18 cellular contexts compared by ENCODE assay signal in the genomic region with DNA sequence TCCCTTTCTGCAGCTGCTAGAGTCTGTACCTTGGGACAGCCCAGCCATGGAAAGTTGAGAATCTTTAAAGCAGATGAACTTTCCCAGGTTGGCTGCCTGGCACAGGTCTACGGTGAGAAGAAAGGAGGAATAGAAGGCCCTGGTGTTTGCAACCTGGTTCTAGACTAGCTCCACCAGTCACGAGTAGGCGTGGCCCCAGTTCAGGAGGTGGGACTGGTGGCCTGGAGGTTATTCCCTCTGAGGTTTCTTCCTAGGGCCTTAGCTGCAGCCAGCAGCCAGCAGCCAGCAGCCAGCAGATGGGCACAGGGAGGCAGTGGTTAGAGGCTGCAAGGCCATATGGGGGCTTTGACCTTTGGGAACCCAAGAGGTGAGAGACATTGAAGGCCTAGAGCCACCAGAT. TPM values are rescaled to one million over a fixed set of nuclear protein-coding genes. Genes with fewer than 3 reads are reported as not detected.
DNase-seq lines count a peak whose midpoint lies in the region; ATAC-seq and TF ChIP-seq lines count a peak whose summit lies in the region.
"Had no signal": no experiment of that assay in that cellular context is flagged by ENCODE, and none has a peak within 500 bp of the region (broad histone marks: within the 10 kb centered on the region; RNA-seq: fewer than 3 reads in every experiment).

No MANE protein-coding gene starts in this region.

- no peak overlapping the region for H3K4me3 ChIP-seq in osteoblast (ENCODE audit: insufficient read depth, low read length)
- H3K4me3 ChIP-seq: BLaER1, GM23248 had no signal

- H3K27me3 Mint-ChIP-seq in stimulated activated memory B cell treated with anti-CD40 and anti-IgM and Interleukin-4, amounts not matched to agents 10 μg/mL and 1 μg/mL and 100 μg/mL, for 72 hours = no peaks in the 10 kb centered on the region
- H3K27me3 Mint-ChIP-seq: B cell; CD4-positive, CD25-positive, alpha-beta regulatory T cell had no signal

- peak; percentile 33 for DNase-seq in activated CD8-positive, alpha-beta memory T cell treated with anti-CD3 and anti-CD28 coated beads, Interleukin-2, amount 50 U/mL, for 48 hours
- DNase-seq in activated CD8-positive, alpha-beta memory T cell treated with anti-CD3 and anti-CD28 coated beads for 24 hours = no peak
- DNase-seq in osteoblast (ENCODE audit: insufficient read length, low spot score, missing footprints) = peak; percentile 45
- DNase-seq: Caco-2; CD4-positive, CD25-positive, alpha-beta regulatory T cell; CD8-positive, alpha-beta T cell; DMS153; DND-41; GM23248; H7; HCEC 1CT had no signal

- no peaks in the 10 kb centered on the region for H4K20me1 ChIP-seq in osteoblast (ENCODE audit: insufficient read depth, low read length)
- H4K20me1 ChIP-seq: BLaER1 had no signal

- H2AFZ ChIP-seq in osteoblast (ENCODE audit: low read length) = no peak overlapping the region
- H2AFZ ChIP-seq: GM23248 had no signal

- no peaks in the 10 kb centered on the region for H3K79me2 ChIP-seq in osteoblast (ENCODE audit: insufficient read depth, low read length)

- no peak overlapping the region for H3K4me3 Mint-ChIP-seq in stimulated activated memory B cell treated with anti-CD40 and anti-IgM and Interleukin-4, amounts not matched to agents 10 μg/mL and 1 μg/mL and 100 μg/mL, for 72 hours
- H3K4me3 Mint-ChIP-seq: B cell; CD4-positive, CD25-positive, alpha-beta regulatory T cell; CD8-positive, alpha-beta T cell had no signal

- no peaks in the 10 kb centered on the region for H3K4me1 ChIP-seq in osteoblast (ENCODE audit: insufficient read depth, low read length)
- H3K4me1 ChIP-seq: BLaER1 had no signal

- ATAC-seq in stimulated activated memory B cell treated with anti-CD40 and anti-IgM and Interleukin-4, amounts not matched to agents 10 μg/mL and 1 μg/mL and 100 μg/mL, for 72 hours = peak; percentile 20
- ATAC-seq in GM21515 (IDR thresholded peaks at IDR 0.05; ENCODE audit: unreplicated experiment) = no peak
- no peak for ATAC-seq in HG02610 (IDR thresholded peaks at IDR 0.05; ENCODE audit: unreplicated experiment)
- ATAC-seq: CD8-positive, alpha-beta T cell had no signal

- H3K4me2 ChIP-seq in osteoblast (ENCODE audit: insufficient read depth, low read length) = no peak overlapping the region
- H3K4me2 ChIP-seq: BLaER1 had no signal

- no peaks in the 10 kb centered on the region for H3K4me1 Mint-ChIP-seq in stimulated activated memory B cell treated with anti-CD40 and anti-IgM and Interleukin-4, amounts not matched to agents 10 μg/mL and 1 μg/mL and 100 μg/mL, for 72 hours
- H3K4me1 Mint-ChIP-seq: CD4-positive, CD25-positive, alpha-beta regulatory T cell had no signal

- no peak overlapping the region for H3K27ac ChIP-seq in osteoblast (ENCODE audit: low read depth, low read length)
- H3K27ac ChIP-seq: 22Rv1, BLaER1, C4-2B, GM23248 had no signal

- no peak for TF ChIP-seq CTCF in osteoblast (IDR thresholded peaks at IDR 0.05; ENCODE audit: extremely low read depth, low read depth, low read length)

- no peaks in the 10 kb centered on the region for H3K36me3 ChIP-seq in osteoblast (ENCODE audit: insufficient read depth, low read length)

- no peaks in the 10 kb centered on the region for H3K27me3 ChIP-seq in osteoblast (ENCODE audit: insufficient read depth, low read length)
- H3K27me3 ChIP-seq: BLaER1 had no signal

- H3K9me3 Mint-ChIP-seq in stimulated activated memory B cell treated with anti-CD40 and anti-IgM and Interleukin-4, amounts not matched to agents 10 μg/mL and 1 μg/mL and 100 μg/mL, for 72 hours = no peaks in the 10 kb centered on the region
- H3K9me3 Mint-ChIP-seq: CD4-positive, CD25-positive, alpha-beta regulatory T cell; CD8-positive, alpha-beta T cell had no signal

- H3K9me3 ChIP-seq in osteoblast (ENCODE audit: low read depth, low read length) = no peaks in the 10 kb centered on the region
- H3K9me3 ChIP-seq: BLaER1, Caco-2 had no signal

- no peak overlapping the region for H3K27ac Mint-ChIP-seq in stimulated activated memory B cell treated with anti-CD40 and anti-IgM and Interleukin-4, amounts not matched to agents 10 μg/mL and 1 μg/mL and 100 μg/mL, for 72 hours
- H3K27ac Mint-ChIP-seq: B cell; CD8-positive, alpha-beta T cell had no signal

- H3K36me3 Mint-ChIP-seq in stimulated activated memory B cell treated with anti-CD40 and anti-IgM and Interleukin-4, amounts not matched to agents 10 μg/mL and 1 μg/mL and 100 μg/mL, for 72 hours = peaks cover 56% of the 10 kb centered on the region

RNA-seq across cellular contexts. Expression of gene PRDM11, which starts 40.9 kb away (rescaled TPM):
- total RNA-seq in osteoblast = 5.4 and 6.8 TPM in 2 replicates
